ENCODE assay signal across 8 cellular contexts in genomic region chr20:49677777-49678758, GRCh38. TPM values are rescaled to one million over a fixed set of nuclear protein-coding genes. Genes with fewer than 3 reads are reported as not detected.
A peak's percentile ranks its signal among the peaks of the same experiment; 100 is the strongest.
DNase-seq lines count a peak whose midpoint lies in the region; ATAC-seq and TF ChIP-seq lines count a peak whose summit lies in the region.

No MANE protein-coding gene starts in this region.

- peak overlapping the region; percentile 52 for H3K4me3 ChIP-seq in CD4-positive, CD25-positive, alpha-beta regulatory T cell (ENCODE audit: low read depth, low read length)
- no peak overlapping the region for H3K4me3 ChIP-seq in aorta (ENCODE audit: low read length in 2 of 2)

- no peaks in the 10 kb centered on the region for H3K9me3 Mint-ChIP-seq in CD4-positive, CD25-positive, alpha-beta regulatory T cell
- H3K9me3 Mint-ChIP-seq in chondrocyte (ENCODE audit: low read depth) = no peaks in the 10 kb centered on the region
- no peaks in the 10 kb centered on the region for H3K9me3 Mint-ChIP-seq in natural killer cell treated with Interleukin-12 subunit alpha and Interleukin-12 subunit beta and Interleukin-15 and Interleukin-18, amount 100 ng/mL, for 72 hours

- ATAC-seq in CD4-positive, CD25-positive, alpha-beta regulatory T cell (ENCODE audit: low read depth in 2 of 2) = no peak
- ATAC-seq in natural killer cell treated with Interleukin-12 subunit alpha and Interleukin-12 subunit beta and Interleukin-15 and Interleukin-18, amount 100 ng/mL, for 72 hours = no peak
- ATAC-seq in aorta (ENCODE audit: low FRiP score) = no peak

- H3K4me1 ChIP-seq in CD4-positive, CD25-positive, alpha-beta regulatory T cell (ENCODE audit: control insufficient read depth, insufficient read depth, low read length, poor library complexity, severe bottlenecking) = peaks cover 48% of the 10 kb centered on the region
- H3K4me1 ChIP-seq in aorta (ENCODE audit: control insufficient read depth in 1 of 2, insufficient read depth in 2 of 2, low read length in 2 of 2) = peaks cover 6 to 9% of the 10 kb centered on the region in 2 donors

- peak overlapping the region in 2 of 4 donors; percentile 33 to 54 for H3K4me3 Mint-ChIP-seq in CD4-positive, CD25-positive, alpha-beta regulatory T cell
- H3K4me3 Mint-ChIP-seq in chondrocyte (ENCODE audit: unreplicated experiment) = no peak overlapping the region
- peak overlapping the region; percentile 82 for H3K4me3 Mint-ChIP-seq in natural killer cell treated with Interleukin-12 subunit alpha and Interleukin-12 subunit beta and Interleukin-15 and Interleukin-18, amount 100 ng/mL, for 72 hours

- H3K27me3 ChIP-seq in CD4-positive, CD25-positive, alpha-beta regulatory T cell (ENCODE audit: control insufficient read depth, insufficient read depth, low read length) = no peaks in the 10 kb centered on the region
- no peaks in the 10 kb centered on the region for H3K27me3 ChIP-seq in aorta (ENCODE audit: control insufficient read depth in 1 of 2, insufficient read depth in 2 of 2, low read length in 1 of 2)

- peak overlapping the region; percentile 24 to 84 (median 83) for H3K27ac Mint-ChIP-seq in CD4-positive, CD25-positive, alpha-beta regulatory T cell
- peak overlapping the region; percentile 84 for H3K27ac Mint-ChIP-seq in chondrocyte (ENCODE audit: unreplicated experiment)
- peak overlapping the region; percentile 95 to 97 for H3K27ac Mint-ChIP-seq in natural killer cell treated with Interleukin-12 subunit alpha and Interleukin-12 subunit beta and Interleukin-15 and Interleukin-18, amount 100 ng/mL, for 72 hours

- H3K4me1 Mint-ChIP-seq in CD4-positive, CD25-positive, alpha-beta regulatory T cell = peaks cover 8 to 71% (median 58%) of the 10 kb centered on the region in 4 donors
- peaks cover 84% of the 10 kb centered on the region for H3K4me1 Mint-ChIP-seq in chondrocyte (ENCODE audit: low read depth)
- peaks cover 80 to 88% of the 10 kb centered on the region in 2 donors for H3K4me1 Mint-ChIP-seq in natural killer cell treated with Interleukin-12 subunit alpha and Interleukin-12 subunit beta and Interleukin-15 and Interleukin-18, amount 100 ng/mL, for 72 hours (ENCODE audit: low read depth in 2 of 2)

- H3K27ac ChIP-seq in CD4-positive, CD25-positive, alpha-beta regulatory T cell (ENCODE audit: insufficient read depth, low read length, poor library complexity, severe bottlenecking) = no peak overlapping the region
- peak overlapping the region in 1 of 2 donors; percentile 21 for H3K27ac ChIP-seq in aorta (ENCODE audit: low read depth in 1 of 2, low read length in 2 of 2)

- WGBS in aorta, 2 donors = 80 to 81% methylated on average over 11 of the region's 11 CpGs

- H3K27me3 Mint-ChIP-seq in CD4-positive, CD25-positive, alpha-beta regulatory T cell = no peaks in the 10 kb centered on the region
- H3K27me3 Mint-ChIP-seq in chondrocyte (ENCODE audit: low read depth) = no peaks in the 10 kb centered on the region
- no peaks in the 10 kb centered on the region for H3K27me3 Mint-ChIP-seq in natural killer cell treated with Interleukin-12 subunit alpha and Interleukin-12 subunit beta and Interleukin-15 and Interleukin-18, amount 100 ng/mL, for 72 hours

- intact Hi-C loops in aorta (cut with DNase I) = loop anchor here in 1 of 2 donors (5.0 kb wide), 1 partner anchor 34 kb away; the partner anchor contains the start of gene B4GALT5

- no peak for DNase-seq in CD4-positive, CD25-positive, alpha-beta regulatory T cell
- DNase-seq in M059J (ENCODE audit: low read depth) (peak; percentile 67), chondrocyte (ENCODE audit: low spot score) (no peak), aorta (no peak), NAMALWA (ENCODE audit: low spot score) (no peak), OCI-M2 (lab: John Stamatoyannopoulos, UW; ENCODE audit: unreplicated experiment) (no peak)
- no peak for DNase-seq in natural killer cell treated with Interleukin-12 subunit alpha and Interleukin-12 subunit beta and Interleukin-15 and Interleukin-18, amount 100 ng/mL, for 72 hours (ENCODE audit: low spot score)
- DNase-seq in stimulated activated CD4-positive, alpha-beta T cell treated with anti-CD3 and anti-CD28 coated beads, Interleukin-4, amount 100 ng/mL, for 4 hours = no peak

- TF ChIP-seq CTCF in chondrocyte (IDR thresholded peaks at IDR 0.05) = no peak

- no peaks in the 10 kb centered on the region for H3K36me3 ChIP-seq in CD4-positive, CD25-positive, alpha-beta regulatory T cell (ENCODE audit: control insufficient read depth, insufficient read depth, low read length)
- H3K36me3 ChIP-seq in aorta (ENCODE audit: control insufficient read depth in 1 of 2, insufficient read depth in 2 of 2, low read length in 1 of 2) = no peaks in the 10 kb centered on the region

- no peaks in the 10 kb centered on the region for H3K9me3 ChIP-seq in CD4-positive, CD25-positive, alpha-beta regulatory T cell (ENCODE audit: control insufficient read depth in 2 of 2, low read length in 2 of 2)
- H3K9me3 ChIP-seq in aorta (ENCODE audit: control insufficient read depth, low read length) = no peaks in the 10 kb centered on the region

- H3K36me3 Mint-ChIP-seq in CD4-positive, CD25-positive, alpha-beta regulatory T cell = peaks cover 16% of the 10 kb centered on the region
- peaks cover 3% of the 10 kb centered on the region for H3K36me3 Mint-ChIP-seq in chondrocyte (ENCODE audit: low read depth)
- no peaks in the 10 kb centered on the region for H3K36me3 Mint-ChIP-seq in natural killer cell treated with Interleukin-12 subunit alpha and Interleukin-12 subunit beta and Interleukin-15 and Interleukin-18, amount 100 ng/mL, for 72 hours

RNA-seq across cellular contexts. Expression of gene B4GALT5, which starts 35.6 kb away (rescaled TPM):
- total RNA-seq in CD4-positive, CD25-positive, alpha-beta regulatory T cell = 13.6 TPM
- 1 to 10 TPM in 2 of 4 donors, under 1 TPM in 2; 0.45 to 1.5 (median 1.00) TPM for polyA plus RNA-seq in CD4-positive, CD25-positive, alpha-beta regulatory T cell
- 30.2 and 46.0 TPM in 2 replicates for total RNA-seq in M059J (2014; rRNA removed; shearing (Covaris generic))
- total RNA-seq in chondrocyte = 54.2 to 56.1 TPM (median 55.0 TPM) in 3 replicates
- total RNA-seq in natural killer cell treated with Interleukin-12 subunit alpha and Interleukin-12 subunit beta and Interleukin-15 and Interleukin-18, amount 100 ng/mL, for 72 hours = 10 to 100 TPM; 62.1 to 74.9 TPM
- 10 to 100 TPM; 35.9 to 38.3 TPM for total RNA-seq in aorta
- 1 to 10 TPM; 8.3 to 8.8 TPM for polyA plus RNA-seq in aorta
